8 cellular contexts compared by ENCODE assay signal in the genomic region with DNA sequence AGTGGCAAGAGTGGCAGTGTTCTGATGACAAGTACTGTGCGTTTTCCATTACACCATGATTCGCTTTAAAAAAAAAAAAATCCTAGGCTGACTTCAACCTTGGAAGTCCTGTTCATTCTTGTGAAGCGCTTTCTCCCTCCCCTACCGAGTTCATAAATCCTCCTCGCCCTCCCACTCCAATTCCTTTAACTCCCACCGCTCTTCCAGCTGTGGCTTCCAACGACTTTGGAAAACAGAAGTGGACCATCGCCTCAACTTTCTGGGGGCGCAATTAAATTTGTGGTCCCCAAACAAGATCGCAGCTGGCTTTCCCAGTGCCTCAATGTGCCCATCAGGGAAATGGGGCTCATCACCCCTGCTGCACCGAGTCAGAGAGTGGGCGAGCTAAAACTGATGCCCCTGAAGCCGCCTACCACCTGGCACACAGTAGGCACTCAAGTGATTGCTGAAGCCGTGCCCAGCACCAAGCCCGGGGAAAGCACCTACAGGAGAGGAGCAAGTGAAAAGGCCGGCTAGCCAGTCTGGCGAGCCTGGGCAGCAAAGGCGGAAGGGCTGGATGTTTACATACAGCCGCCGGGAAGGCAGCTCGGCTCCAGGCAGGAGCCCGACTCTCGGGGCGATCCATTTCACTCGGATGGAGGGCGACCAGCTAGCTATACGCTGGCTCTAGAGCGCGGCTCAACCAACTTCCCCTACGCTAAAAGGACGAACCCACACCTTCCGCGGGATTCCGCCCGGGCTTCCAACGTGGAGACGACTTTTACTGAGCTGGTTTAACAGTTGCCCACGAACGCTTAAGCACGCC. TPM values are rescaled to one million over a fixed set of nuclear protein-coding genes. Genes with fewer than 3 reads are reported as not detected.
DNase-seq lines count a peak whose midpoint lies in the region; ATAC-seq, FAIRE-seq and TF ChIP-seq lines count a peak whose summit lies in the region.

No MANE protein-coding gene starts in this region.

- no peak overlapping the region for H3K9ac ChIP-seq in Loucy (ENCODE audit: low read depth, low read length, poor library complexity, severe bottlenecking)
- H3K9ac ChIP-seq in neuronal stem cell (ENCODE audit: low read depth, low read length, poor library complexity), result peak overlapping the region; percentile 97

- no peak overlapping the region for H4K91ac ChIP-seq in neuronal stem cell (ENCODE audit: low read depth, low read length, poor library complexity)

- H4K8ac ChIP-seq in neuronal stem cell (ENCODE audit: low read depth, low read length), result no peak overlapping the region

- DNase-seq in activated naive CD4-positive, alpha-beta T cell treated with anti-CD3 and anti-CD28 coated beads for 36 hours, result no peak
- no peak for DNase-seq in activated naive CD4-positive, alpha-beta T cell treated with anti-CD3 and anti-CD28 coated beads, Interleukin-2, amount 50 U/mL, for 16 hours
- DNase-seq in activated CD4-positive, alpha-beta T cell treated with anti-CD3 and anti-CD28 coated beads, Interleukin-2, amount 50 U/mL, for 48 hours, result peak; percentile 1 to 5
- DNase-seq in frontal cortex (ENCODE audit: low spot score in 2 of 2) (peak; percentile 30 to 54), neuronal stem cell (ENCODE audit: low spot score) (no peak), NAMALWA (ENCODE audit: low spot score) (no peak)

- no peak overlapping the region; the same call in 1 of the 2 replicates for H2AFZ ChIP-seq in Loucy (ENCODE audit: low read length)
- peak overlapping the region; percentile 90 for H2AFZ ChIP-seq in neuronal stem cell (ENCODE audit: low read length)

- peak overlapping the region; percentile 99 for H3K18ac ChIP-seq in neuronal stem cell (ENCODE audit: low read length)

- no peak overlapping the region for H2BK12ac ChIP-seq in neuronal stem cell (ENCODE audit: low read length)

- FAIRE-seq in frontal cortex (lab: Jason Lieb, UNC), result no peak

- H3K4me3 ChIP-seq in Loucy (ENCODE audit: low read length, poor library complexity, severe bottlenecking), result peak overlapping the region; percentile 70
- peak overlapping the region; percentile 57 to 96 for H3K4me3 ChIP-seq in neuronal stem cell (ENCODE audit: low read length in 2 of 2)

- H3K4me2 ChIP-seq in Loucy (ENCODE audit: low read depth, low read length, poor library complexity, severe bottlenecking) (peak overlapping the region; percentile 79), neuronal stem cell (ENCODE audit: insufficient read depth, low read length, poor library complexity, severe bottlenecking) (peak overlapping the region; percentile 90)

- no CpG with 5 or more reads among the region's 40 CpGs for WGBS in neuronal stem cell (ENCODE audit: extremely low coverage in 2 of 2, insufficient read length in 2 of 2, insufficient replicate concordance in 1 of 2), 2 donors

- H3K9me3 Mint-ChIP-seq in activated naive CD4-positive, alpha-beta T cell treated with anti-CD3 and anti-CD28 coated beads for 36 hours, result no peaks in the 10 kb centered on the region

- no peak for TF ChIP-seq CTCF in Loucy (conservative IDR thresholded peaks at IDR 0.05; ENCODE audit: low read length)

- no peaks in the 10 kb centered on the region for H3F3A ChIP-seq in Loucy (ENCODE audit: low read depth)

- H3K9me3 ChIP-seq in Loucy (ENCODE audit: insufficient read depth, low read depth, low read length) (no peaks in the 10 kb centered on the region), neuronal stem cell (replicated peaks in 1 of 2; ENCODE audit: control insufficient read depth in 2 of 2, insufficient read depth in 1 of 2, low read depth in 1 of 2, low read length in 2 of 2) (no peaks in the 10 kb centered on the region)

- peak overlapping the region; percentile 39 for H2BK120ac ChIP-seq in neuronal stem cell (ENCODE audit: low read depth, low read length)

- no peak overlapping the region for H3K27ac ChIP-seq in neuronal stem cell (replicated peaks; ENCODE audit: low read length)

- H3K27me3 Mint-ChIP-seq in activated naive CD4-positive, alpha-beta T cell treated with anti-CD3 and anti-CD28 coated beads for 36 hours (ENCODE audit: low read depth), result peaks cover 46% of the 10 kb centered on the region

- H3K4ac ChIP-seq in neuronal stem cell (ENCODE audit: low read length), result no peak overlapping the region

- CTCF ChIA-PET in activated naive CD4-positive, alpha-beta T cell treated with anti-CD3 and anti-CD28 coated beads for 36 hours (lab: Charles Lee), result interaction anchor here (0.7 kb wide), 1 partner anchor 215 kb away, joined by 3 read pairs; no protein-coding TSS in a partner anchor

- H3K4me1 ChIP-seq in Loucy (ENCODE audit: insufficient read depth, low read length, poor library complexity, severe bottlenecking) (no peaks in the 10 kb centered on the region), neuronal stem cell (ENCODE audit: control insufficient read depth in 2 of 2, insufficient read depth in 1 of 2, low read depth in 1 of 2, low read length in 2 of 2) (peaks cover 8 to 13% of the 10 kb centered on the region in 2 donors)

- H3K27me3 ChIP-seq in Loucy (ENCODE audit: insufficient read depth, low read length, poor library complexity, severe bottlenecking) (peaks cover 18% of the 10 kb centered on the region), neuronal stem cell (ENCODE audit: control insufficient read depth in 3 of 3, insufficient read depth in 3 of 3, low read depth in 1 of 3, low read length in 3 of 3) (no peaks in the 10 kb centered on the region)

- H3K79me1 ChIP-seq in neuronal stem cell (ENCODE audit: low read depth, low read length), result no peaks in the 10 kb centered on the region

- intact Hi-C loops in activated naive CD4-positive, alpha-beta T cell treated with anti-CD3 and anti-CD28 coated beads for 36 hours (cut with micrococcal nuclease), result no loop called here

- H3K14ac ChIP-seq in neuronal stem cell (ENCODE audit: low read length), result no peak overlapping the region

- no peak overlapping the region for H3K23ac ChIP-seq in neuronal stem cell (ENCODE audit: low read depth, low read length, poor library complexity)

- no peak overlapping the region for H3K27ac Mint-ChIP-seq in activated naive CD4-positive, alpha-beta T cell treated with anti-CD3 and anti-CD28 coated beads for 36 hours

- no peaks in the 10 kb centered on the region for H3K36me3 Mint-ChIP-seq in activated naive CD4-positive, alpha-beta T cell treated with anti-CD3 and anti-CD28 coated beads for 36 hours (ENCODE audit: low read depth)

- H3K4me1 Mint-ChIP-seq in activated naive CD4-positive, alpha-beta T cell treated with anti-CD3 and anti-CD28 coated beads for 36 hours (ENCODE audit: low read depth), result no peaks in the 10 kb centered on the region

- no peaks in the 10 kb centered on the region for H3K9me2 ChIP-seq in Loucy (replicated peaks; ENCODE audit: low read depth, low read length)

- H3K36me3 ChIP-seq in Loucy (ENCODE audit: insufficient read depth, low read length) (no peaks in the 10 kb centered on the region), neuronal stem cell (replicated peaks in 1 of 2; ENCODE audit: control insufficient read depth in 2 of 2, insufficient read depth in 2 of 2, low read length in 2 of 2) (peaks cover 0 to 3% of the 10 kb centered on the region in 2 donors)

- no peaks in the 10 kb centered on the region for H4K20me1 ChIP-seq in Loucy (ENCODE audit: insufficient read depth, low read length, poor library complexity, severe bottlenecking)

- peak overlapping the region; percentile 99 for H2BK5ac ChIP-seq in neuronal stem cell (ENCODE audit: low read length)

- H2BK15ac ChIP-seq in neuronal stem cell (ENCODE audit: low read length), result peak overlapping the region; percentile 90

- peak overlapping the region; percentile 63 for H3K4me3 Mint-ChIP-seq in activated naive CD4-positive, alpha-beta T cell treated with anti-CD3 and anti-CD28 coated beads for 36 hours

- no peaks in the 10 kb centered on the region for H3K79me2 ChIP-seq in Loucy (ENCODE audit: insufficient read depth, low read length)

- H2AK5ac ChIP-seq in neuronal stem cell (ENCODE audit: low read depth, low read length), result peak overlapping the region; percentile 60

- ATAC-seq in HG03025 (IDR thresholded peaks at IDR 0.05; ENCODE audit: low FRiP score, unreplicated experiment), result no peak

RNA-seq across cellular contexts. Expression of gene PLPP3, which starts 1.3 kb away (rescaled TPM):
- not detected for total RNA-seq in activated naive CD4-positive, alpha-beta T cell treated with anti-CD3 and anti-CD28 coated beads for 36 hours
- total RNA-seq in frontal cortex, result 28.1 TPM
- 30.5 TPM for polyA plus RNA-seq in neuronal stem cell (2013, experiment 1 of 2)
- 31.6 TPM for polyA plus RNA-seq in neuronal stem cell (2013, experiment 2 of 2)

Comparison
In these comparisons a context has a peak if more than half of its experiments do, and no peak if none do; other contexts are left out.
1. DNase-seq: peak in activated CD4-positive, alpha-beta T cell treated with anti-CD3 and anti-CD28 coated beads, Interleukin-2, amount 50 U/mL, for 48 hours (2 of 2) and frontal cortex (2 of 2); none in activated naive CD4-positive, alpha-beta T cell treated with anti-CD3 and anti-CD28 coated beads for 36 hours (single experiment), activated naive CD4-positive, alpha-beta T cell treated with anti-CD3 and anti-CD28 coated beads, Interleukin-2, amount 50 U/mL, for 16 hours (single experiment), neuronal stem cell (single experiment) and NAMALWA (single experiment).
2. RNA of gene PLPP3, which starts 1.3 kb away (total RNA-seq): 28.1 TPM in frontal cortex (single experiment); not detected in activated naive CD4-positive, alpha-beta T cell treated with anti-CD3 and anti-CD28 coated beads for 36 hours; every median in the first group is over 10 times any median in the second.